27 cellular contexts compared by ENCODE assay signal in the genomic region with DNA sequence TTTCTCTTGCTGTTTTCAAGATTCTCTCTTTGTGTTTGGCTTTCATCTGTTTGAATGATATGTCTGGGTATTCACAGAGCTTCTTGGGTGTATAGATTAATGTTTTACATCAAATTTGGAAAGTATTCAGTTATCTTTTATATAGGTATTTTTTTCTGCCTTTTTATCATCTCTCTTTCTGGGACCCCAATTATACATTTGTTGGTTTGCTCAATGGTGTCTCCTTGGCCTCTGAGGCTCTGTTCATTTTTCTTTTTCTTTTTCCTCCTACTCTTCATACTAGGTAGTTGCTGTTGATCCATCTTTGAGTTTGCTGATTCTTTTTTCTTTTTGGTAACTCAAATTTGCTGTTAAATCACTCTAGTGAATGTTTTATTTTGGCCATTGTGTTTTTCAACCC. TPM values are rescaled to one million over a fixed set of nuclear protein-coding genes. Genes with fewer than 3 reads are reported as not detected.
DNase-seq lines count a peak whose midpoint lies in the region; ATAC-seq, FAIRE-seq and TF ChIP-seq lines count a peak whose summit lies in the region.
"Had no signal": no experiment of that assay in that cellular context is flagged by ENCODE, and none has a peak within 500 bp of the region (broad histone marks: within the 10 kb centered on the region; RNA-seq: fewer than 3 reads in every experiment).

No MANE protein-coding gene starts in this region.

- no peak overlapping the region for H3K9ac ChIP-seq in K562 (ENCODE audit: insufficient read depth in 1 of 2, low read depth in 2 of 2, low read length in 2 of 2)
- H3K9ac ChIP-seq in mesenchymal stem cell (ENCODE audit: low read length), result no peak overlapping the region
- H3K9ac ChIP-seq: BLaER1 had no signal

- no peaks in the 10 kb centered on the region for H3K9me2 ChIP-seq in GM23338 (ENCODE audit: insufficient read depth)

- no peak overlapping the region for H2BK12ac ChIP-seq in mesenchymal stem cell (ENCODE audit: low read length in 2 of 2)

- POLR2A ChIA-PET in K562 (lab: Yijun Ruan, JAX) (no interaction called here), RWPE1 (lab: Yijun Ruan, JAX; ENCODE audit: low non-redundant PET) (no interaction called here)

- no peak overlapping the region for H3K14ac ChIP-seq in mesenchymal stem cell (ENCODE audit: low read length in 2 of 2)

- CTCF ChIA-PET in K562 (lab: Yijun Ruan, JAX; ENCODE audit: low intra/inter-chr PET ratio) (interaction anchor here (1.1 kb wide), 1 partner anchor 160 kb away, joined by 4 read pairs; no protein-coding TSS in a partner anchor), RWPE1 (lab: Yijun Ruan, JAX) (no interaction called here)

- no peaks in the 10 kb centered on the region for H3F3A ChIP-seq in GM23338 (replicated peaks; ENCODE audit: low read depth)

- no peaks in the 10 kb centered on the region for H3K9me1 ChIP-seq in K562 (ENCODE audit: control insufficient read depth, insufficient read depth, low read length)

- H4K20me1 ChIP-seq in GM23338 (replicated peaks; ENCODE audit: insufficient read depth), result no peaks in the 10 kb centered on the region
- no peaks in the 10 kb centered on the region for H4K20me1 ChIP-seq in K562 (replicated peaks; ENCODE audit: control insufficient read depth, insufficient read depth, low read length)
- H4K20me1 ChIP-seq: BLaER1 had no signal

- H3K4me1 Mint-ChIP-seq in GM23338, result no peaks in the 10 kb centered on the region
- H3K4me1 Mint-ChIP-seq: CD14-positive monocyte; CD4-positive, alpha-beta memory T cell; CD4-positive, CD25-positive, alpha-beta regulatory T cell; CD8-positive, alpha-beta memory T cell had no signal

- no peak overlapping the region for H2BK120ac ChIP-seq in mesenchymal stem cell (ENCODE audit: low read depth, low read length)

- H3K4me2 ChIP-seq in GM23338 (no peak overlapping the region), K562 (ENCODE audit: insufficient read depth, low read length) (no peak overlapping the region), mesenchymal stem cell (ENCODE audit: low read length, poor library complexity, severe bottlenecking) (no peak overlapping the region)
- H3K4me2 ChIP-seq: BLaER1 had no signal

- DNase-seq in Caki2 (ENCODE audit: low read depth) (peak; percentile 8), GM23338 (ENCODE audit: low spot score) (peak; percentile 17), K562 (ENCODE audit: extremely low read depth in 1 of 4, low spot score in 3 of 4) (no peak), mesenchymal stem cell (peak; percentile 6), RWPE1 (ENCODE audit: low spot score) (no peak), ascending aorta (ENCODE audit: low spot score in 2 of 2) (no peak)
- DNase-seq: 8988T; ACHN; BE2C; C1 segment of cervical spinal cord; Calu3; CD4-positive, alpha-beta memory T cell; CD4-positive, CD25-positive, alpha-beta regulatory T cell; CD8-positive, alpha-beta memory T cell; COR-L47; DMS79 treated with DMSO at 0.1 percent for 48 hours had no signal

- no peak overlapping the region for H3K18ac ChIP-seq in mesenchymal stem cell (ENCODE audit: low read depth in 1 of 2, low read length in 2 of 2)

- H3K9me3 ChIP-seq in K562 (replicated peaks; ENCODE audit: control insufficient read depth, insufficient read depth, low read depth, low read length) (peaks cover 4% of the 10 kb centered on the region; the same call in 1 of the 2 replicates), mesenchymal stem cell (ENCODE audit: control insufficient read depth, low read length) (peaks cover 26% of the 10 kb centered on the region), ascending aorta (peaks cover 0 to 4% of the 10 kb centered on the region in 2 donors)
- H3K9me3 ChIP-seq: BE2C had no signal

- no peak overlapping the region for H2BK5ac ChIP-seq in mesenchymal stem cell (ENCODE audit: low read depth, low read length, poor library complexity, severe bottlenecking)

- no peaks in the 10 kb centered on the region for H3K79me1 ChIP-seq in mesenchymal stem cell (replicated peaks; ENCODE audit: low read length, poor library complexity, severe bottlenecking)

- H3K27ac ChIP-seq in GM23338 (ENCODE audit: low read depth), result no peak overlapping the region
- no peak overlapping the region for H3K27ac ChIP-seq in K562 (ENCODE audit: extremely low read depth, low read depth, low read length)
- H3K27ac ChIP-seq in mesenchymal stem cell (ENCODE audit: low read length, poor library complexity, severe bottlenecking), result no peak overlapping the region
- H3K27ac ChIP-seq in RWPE1, result no peak overlapping the region
- no peak overlapping the region for H3K27ac ChIP-seq in ascending aorta
- H3K27ac ChIP-seq: BLaER1 had no signal

- in situ Hi-C loops in Caki2 (cut with HindIII; ENCODE audit: low pct_unique_long_range_greater_than_20kb, low sequenced_read_pairs), result no loop called here
- in situ Hi-C loops in K562 (cut with MboI), result loop anchor here (5.0 to 10.0 kb wide), 2 partner anchors 156 to 258 kb away; no protein-coding TSS in a partner anchor

- H3K79me2 ChIP-seq in GM23338 (replicated peaks; ENCODE audit: insufficient read depth) (no peaks in the 10 kb centered on the region), K562 (ENCODE audit: control insufficient read depth, insufficient read depth, low read length) (no peaks in the 10 kb centered on the region)

- no peak for TF ChIP-seq EP300 in K562 (IDR thresholded peaks at IDR 0.05; ENCODE audit: low read length)

- no peaks in the 10 kb centered on the region for H3K27me3 ChIP-seq in GM23338 (ENCODE audit: insufficient read depth)
- no peaks in the 10 kb centered on the region for H3K27me3 ChIP-seq in K562 (ENCODE audit: control insufficient read depth in 2 of 2, insufficient read depth in 2 of 2, low read length in 2 of 2)
- H3K27me3 ChIP-seq in mesenchymal stem cell (ENCODE audit: control insufficient read depth in 1 of 2, insufficient read depth in 1 of 2, low read length in 2 of 2), result no peaks in the 10 kb centered on the region
- no peaks in the 10 kb centered on the region for H3K27me3 ChIP-seq in ascending aorta
- H3K27me3 ChIP-seq: BE2C, BLaER1 had no signal

- H3K4me1 ChIP-seq in GM23338 (ENCODE audit: insufficient read depth), result no peaks in the 10 kb centered on the region
- peaks cover 0 to 6% of the 10 kb centered on the region in 2 experiments; a peak in 2 of 5 replicates for H3K4me1 ChIP-seq in K562 (replicated peaks in 1 of 2; ENCODE audit: control insufficient read depth in 2 of 2, insufficient read depth in 2 of 2, low read length in 2 of 2)
- H3K4me1 ChIP-seq in mesenchymal stem cell (ENCODE audit: control insufficient read depth, insufficient read depth, low read depth, low read length), result no peaks in the 10 kb centered on the region
- peaks cover 0 to 5% of the 10 kb centered on the region in 2 donors for H3K4me1 ChIP-seq in ascending aorta
- H3K4me1 ChIP-seq: BE2C, BLaER1 had no signal

- ATAC-seq in GM23338, result no peak
- ATAC-seq in K562, result no peak
- no peak for ATAC-seq in GM21786 (IDR thresholded peaks at IDR 0.05; ENCODE audit: unreplicated experiment)
- ATAC-seq: GM12878 had no signal

- no peak overlapping the region for H2AFZ ChIP-seq in GM23338
- H2AFZ ChIP-seq in K562 (ENCODE audit: low read depth, low read length), result no peak overlapping the region
- H2AFZ ChIP-seq in mesenchymal stem cell (ENCODE audit: low read depth, low read length), result no peak overlapping the region

- intact Hi-C loops in K562 (cut with micrococcal nuclease), result loop anchor here (5.0 kb wide), 1 partner anchor 116 kb away; no protein-coding TSS in a partner anchor
- intact Hi-C loops in ascending aorta (cut with DNase I), result no loop called here

- no peak overlapping the region for H3K27ac Mint-ChIP-seq in GM23338
- H3K27ac Mint-ChIP-seq: CD14-positive monocyte; CD4-positive, alpha-beta memory T cell; CD4-positive, CD25-positive, alpha-beta regulatory T cell; CD8-positive, alpha-beta memory T cell had no signal

- no peak overlapping the region for H3K4me3 Mint-ChIP-seq in GM23338
- H3K4me3 Mint-ChIP-seq: CD14-positive monocyte; CD4-positive, alpha-beta memory T cell; CD4-positive, CD25-positive, alpha-beta regulatory T cell; CD8-positive, alpha-beta memory T cell had no signal

- BruUV-seq in K562 (replicated peaks; lab: Mats Ljungman, UMichigan), result no TSS peak

- H3K36me3 Mint-ChIP-seq in GM23338 (ENCODE audit: low read depth), result peaks cover 8% of the 10 kb centered on the region; the same call in 2 of the 3 replicates
- H3K36me3 Mint-ChIP-seq: CD14-positive monocyte had no signal

- no peak overlapping the region for H4K91ac ChIP-seq in mesenchymal stem cell (ENCODE audit: low read length)

- no peak overlapping the region for H2BK15ac ChIP-seq in mesenchymal stem cell (ENCODE audit: low read depth, poor library complexity, severe bottlenecking)

- peaks cover 5% of the 10 kb centered on the region for H3K9me3 Mint-ChIP-seq in GM23338

- H2AK5ac ChIP-seq in mesenchymal stem cell (ENCODE audit: low read length, severe bottlenecking), result no peak overlapping the region

- no peak for TF ChIP-seq RAD21 in K562 (CRISPR knock-in tag; conservative IDR thresholded peaks at IDR 0.05 in 1 of 2, IDR thresholded peaks at IDR 0.05 in 1 of 2)

- H4K8ac ChIP-seq in mesenchymal stem cell (ENCODE audit: low read length), result no peak overlapping the region

- no peak overlapping the region for H3K23ac ChIP-seq in mesenchymal stem cell (ENCODE audit: low read length in 2 of 2)

- no peak overlapping the region for H3K4ac ChIP-seq in mesenchymal stem cell (ENCODE audit: low read depth in 1 of 2, low read length in 2 of 2)

- no peak for TF ChIP-seq POLR2A in K562 (conservative IDR thresholded peaks at IDR 0.05)

- FAIRE-seq in K562 (lab: Jason Lieb, UNC), result no peak
- FAIRE-seq: A204.1, D721Med, G401.6, GM12878, GM12892, GM18507 had no signal

- H3K36me3 ChIP-seq in GM23338 (ENCODE audit: insufficient read depth) (peaks cover 5% of the 10 kb centered on the region; the same call in 1 of the 2 replicates), K562 (ENCODE audit: control insufficient read depth, insufficient read depth, low read length) (no peaks in the 10 kb centered on the region), mesenchymal stem cell (ENCODE audit: control insufficient read depth in 1 of 2, insufficient read depth in 2 of 2, low read depth in 1 of 2, low read length in 2 of 2) (no peaks in the 10 kb centered on the region), ascending aorta (no peaks in the 10 kb centered on the region)
- H3K36me3 ChIP-seq: BE2C, BLaER1 had no signal

- no peak overlapping the region for H3K4me3 ChIP-seq in GM23338
- H3K4me3 ChIP-seq in K562, result no peak overlapping the region
- H3K4me3 ChIP-seq in mesenchymal stem cell (ENCODE audit: insufficient read depth in 1 of 2, low read depth in 1 of 2, low read length in 2 of 2), result no peak overlapping the region
- no peak overlapping the region for H3K4me3 ChIP-seq in ascending aorta
- H3K4me3 ChIP-seq: BLaER1, GM12878 had no signal

- peaks cover 4% of the 10 kb centered on the region for H3K27me3 Mint-ChIP-seq in GM23338 (ENCODE audit: insufficient read depth, low read depth, poor library complexity)

- no peak for TF ChIP-seq CTCF in GM23338 (conservative IDR thresholded peaks at IDR 0.05; ENCODE audit: low read depth in 2 of 2)
- no peak for TF ChIP-seq CTCF in K562 (IDR thresholded peaks at IDR 0.05 in 2 of 3, conservative IDR thresholded peaks at IDR 0.05 in 1 of 3; ENCODE audit: insufficient read depth in 2 of 3, low read depth in 1 of 3, low read length in 3 of 3)
- no peak for TF ChIP-seq CTCF in RWPE1 (conservative IDR thresholded peaks at IDR 0.05; ENCODE audit: low read depth)
- TF ChIP-seq CTCF in ascending aorta (IDR thresholded peaks at IDR 0.05), result no peak

RNA-seq across cellular contexts. Expression of gene PLAAT5, which starts 14.3 kb away (rescaled TPM):
- 0.87 and 2.3 TPM in 2 replicates for total RNA-seq in Caki2 (2014; rRNA removed; shearing (Covaris generic); ENCODE audit: low replicate concordance)
- total RNA-seq in GM23338 (2014; rRNA removed; shearing (Covaris generic)), result 10.4 and 11.6 TPM in 2 replicates
- polyA plus RNA-seq in GM23338 (2016; fragmentation: Nextera tagmentation; extraction: Ambion mirVana) (7.5 and 7.7 TPM in 2 replicates), K562 (2011; rRNA removed) (not detected in 2 replicates), K562 (2014; fragmentation: Illumina TruSeq; extraction: Trizol) (not detected in 2 replicates), K562 (2014; fragmentation: Nextera tagmentation; extraction: Ambion mirVana) (not detected), K562 (2014; rRNA removed) (not detected in 2 replicates)
- total RNA-seq in K562 (2011; cell fraction: chromatin; rRNA removed; ENCODE audit: low replicate concordance), result not detected in 2 replicates
- total RNA-seq in K562 (2011; cell fraction: nucleolus; rRNA removed), result not detected in 2 replicates
- total RNA-seq in K562 (2011; cell fraction: nucleoplasm; rRNA removed), result not detected in 2 replicates
- total RNA-seq in K562 (2014; rRNA removed) (not detected in 2 replicates), K562 (2014; rRNA removed; fragmentation: Illumina TruSeq; extraction: Trizol) (not detected in 2 replicates), K562 (2015; rRNA removed; fragmentation: Illumina TruSeq; extraction: Trizol) (not detected in 2 replicates), K562 (2021) (not detected in 2 replicates), ascending aorta (0.21 TPM)
- polyA plus RNA-seq in K562 (2011; cell fraction: cytosol; rRNA removed), result not detected in 2 replicates
- polyA plus RNA-seq in K562 (2011; cell fraction: nucleus; rRNA removed), result not detected in 2 replicates
- polyA plus RNA-seq in K562 (2012), result 0.05 TPM in 1 of 2 replicates, not detected in the other
- polyA minus RNA-seq in K562 (2011; rRNA and poly(A)+ RNA removed), result not detected in 2 replicates
- polyA minus RNA-seq in K562 (2011; cell fraction: cytosol; rRNA and poly(A)+ RNA removed), result not detected in 2 replicates
- not detected in 2 replicates for polyA minus RNA-seq in K562 (2011; cell fraction: nucleus; rRNA and poly(A)+ RNA removed)
- not detected for polyA plus RNA-seq in mesenchymal stem cell (2013, experiment 1 of 2)
- not detected for polyA plus RNA-seq in mesenchymal stem cell (2013, experiment 2 of 2)
- total RNA-seq: A673; CD4-positive, alpha-beta memory T cell; GM12878 had no signal
- polyA plus RNA-seq: AG04450; CD4-positive, alpha-beta memory T cell; CD4-positive, CD25-positive, alpha-beta regulatory T cell; CD8-positive, alpha-beta memory T cell; GM12878 had no signal

RNA-seq across cellular contexts. Expression of gene LGALS12, which starts 29.3 kb away (rescaled TPM):
- not detected in 2 replicates for total RNA-seq in Caki2 (2014; rRNA removed; shearing (Covaris generic); ENCODE audit: low replicate concordance)
- 0.62 and 0.94 TPM in 2 replicates for total RNA-seq in GM23338 (2014; rRNA removed; shearing (Covaris generic))
- polyA plus RNA-seq in GM23338 (2016; fragmentation: Nextera tagmentation; extraction: Ambion mirVana) (0.57 and 1.2 TPM in 2 replicates), K562 (2011; rRNA removed) (8.0 and 9.5 TPM in 2 replicates), K562 (2014; fragmentation: Illumina TruSeq; extraction: Trizol) (5.0 and 5.7 TPM in 2 replicates), K562 (2014; fragmentation: Nextera tagmentation; extraction: Ambion mirVana) (under 1 TPM; 0.66 to 0.99 TPM), K562 (2014; rRNA removed) (3.6 and 5.2 TPM in 2 replicates)
- 1.3 and 4.1 TPM in 2 replicates for total RNA-seq in K562 (2011; cell fraction: chromatin; rRNA removed; ENCODE audit: low replicate concordance)
- 1.4 and 3.0 TPM in 2 replicates for total RNA-seq in K562 (2011; cell fraction: nucleolus; rRNA removed)
- 1.6 and 1.9 TPM in 2 replicates for total RNA-seq in K562 (2011; cell fraction: nucleoplasm; rRNA removed)
- total RNA-seq in K562 (2014; rRNA removed) (5.1 TPM in 2 replicates), K562 (2014; rRNA removed; fragmentation: Illumina TruSeq; extraction: Trizol) (2.2 and 2.9 TPM in 2 replicates), K562 (2015; rRNA removed; fragmentation: Illumina TruSeq; extraction: Trizol) (4.7 and 5.2 TPM in 2 replicates), K562 (2021) (4.5 and 5.1 TPM in 2 replicates), ascending aorta (not detected)
- 11.8 and 13.9 TPM in 2 replicates for polyA plus RNA-seq in K562 (2011; cell fraction: cytosol; rRNA removed)
- 6.9 and 7.5 TPM in 2 replicates for polyA plus RNA-seq in K562 (2011; cell fraction: nucleus; rRNA removed)
- 5.1 and 15.0 TPM in 2 replicates for polyA plus RNA-seq in K562 (2012)
- 3.5 and 4.7 TPM in 2 replicates for polyA minus RNA-seq in K562 (2011; rRNA and poly(A)+ RNA removed)
- 2.7 and 3.4 TPM in 2 replicates for polyA minus RNA-seq in K562 (2011; cell fraction: cytosol; rRNA and poly(A)+ RNA removed)
- 2.6 and 2.9 TPM in 2 replicates for polyA minus RNA-seq in K562 (2011; cell fraction: nucleus; rRNA and poly(A)+ RNA removed)
- not detected for polyA plus RNA-seq in mesenchymal stem cell (2013, experiment 1 of 2)
- not detected for polyA plus RNA-seq in mesenchymal stem cell (2013, experiment 2 of 2)
- total RNA-seq: A673; Calu3; CD4-positive, alpha-beta memory T cell; CD8-positive, alpha-beta memory T cell; GM12878 had no signal
- polyA plus RNA-seq: AG04450; CD4-positive, alpha-beta memory T cell; CD4-positive, CD25-positive, alpha-beta regulatory T cell; CD8-positive, alpha-beta memory T cell; GM12878 had no signal

RNA-seq across cellular contexts. Expression of gene PLAAT4, which starts 60.0 kb away (rescaled TPM):
- 57.7 and 64.5 TPM in 2 replicates for total RNA-seq in Caki2 (2014; rRNA removed; shearing (Covaris generic); ENCODE audit: low replicate concordance)
- total RNA-seq in GM23338 (2014; rRNA removed; shearing (Covaris generic)), result 0.69 and 3.3 TPM in 2 replicates
- 4.6 and 5.0 TPM in 2 replicates for polyA plus RNA-seq in GM23338 (2016; fragmentation: Nextera tagmentation; extraction: Ambion mirVana)
- total RNA-seq in K562 (2011; cell fraction: chromatin; rRNA removed; ENCODE audit: low replicate concordance), result not detected in 2 replicates
- total RNA-seq in K562 (2011; cell fraction: nucleolus; rRNA removed), result 0.67 TPM in 1 of 2 replicates, not detected in the other
- 0.51 TPM in 1 of 2 replicates, not detected in the other for total RNA-seq in K562 (2011; cell fraction: nucleoplasm; rRNA removed)
- 0.37 TPM in 1 of 2 replicates, not detected in the other for total RNA-seq in K562 (2014; rRNA removed)
- 0.99 and 1.0 TPM in 2 replicates for total RNA-seq in K562 (2014; rRNA removed; fragmentation: Illumina TruSeq; extraction: Trizol)
- 2.0 and 3.0 TPM in 2 replicates for total RNA-seq in K562 (2015; rRNA removed; fragmentation: Illumina TruSeq; extraction: Trizol)
- total RNA-seq in K562 (2021), result 0.80 and 1.2 TPM in 2 replicates
- polyA plus RNA-seq in K562 (2011; rRNA removed), result 0.43 and 0.54 TPM in 2 replicates
- 0.19 and 0.60 TPM in 2 replicates for polyA plus RNA-seq in K562 (2011; cell fraction: cytosol; rRNA removed)
- polyA plus RNA-seq in K562 (2011; cell fraction: nucleus; rRNA removed), result 0.20 and 0.47 TPM in 2 replicates
- 2.3 and 7.2 TPM in 2 replicates for polyA plus RNA-seq in K562 (2012)
- 1.1 and 1.3 TPM in 2 replicates for polyA plus RNA-seq in K562 (2014; fragmentation: Illumina TruSeq; extraction: Trizol)
- polyA plus RNA-seq in K562 (2014; fragmentation: Nextera tagmentation; extraction: Ambion mirVana), result 1 to 10 TPM; 1.2 to 2.1 TPM
- 0.57 and 1.7 TPM in 2 replicates for polyA plus RNA-seq in K562 (2014; rRNA removed)
- polyA minus RNA-seq in K562 (2011; rRNA and poly(A)+ RNA removed), result 0.84 TPM in 1 of 2 replicates, not detected in the other
- 1.2 TPM in 1 of 2 replicates, not detected in the other for polyA minus RNA-seq in K562 (2011; cell fraction: cytosol; rRNA and poly(A)+ RNA removed)
- polyA minus RNA-seq in K562 (2011; cell fraction: nucleus; rRNA and poly(A)+ RNA removed), result not detected in 2 replicates
- polyA plus RNA-seq in mesenchymal stem cell (2013, experiment 1 of 2), result 13.1 TPM
- 14.3 TPM for polyA plus RNA-seq in mesenchymal stem cell (2013, experiment 2 of 2)
- 1.1 TPM for total RNA-seq in ascending aorta

Comparison
In these comparisons a context has a peak if more than half of its experiments do, and no peak if none do; other contexts are left out.
1. DNase-seq: peak in Caki2 (single experiment), GM23338 (single experiment) and mesenchymal stem cell (single experiment); none in K562 (0 of 4), RWPE1 (single experiment) and ascending aorta (0 of 2).
2. RNA of gene PLAAT4, which starts 60.0 kb away (total RNA-seq): 57.7 to 64.5 TPM in Caki2; 1.1 TPM in ascending aorta (single experiment), 0.37 to 3.0 TPM in K562 and 0.69 to 3.3 TPM in GM23338; every median in the first group is over 10 times any median in the second.